8 cellular contexts compared by ENCODE assay signal in the genomic region with DNA sequence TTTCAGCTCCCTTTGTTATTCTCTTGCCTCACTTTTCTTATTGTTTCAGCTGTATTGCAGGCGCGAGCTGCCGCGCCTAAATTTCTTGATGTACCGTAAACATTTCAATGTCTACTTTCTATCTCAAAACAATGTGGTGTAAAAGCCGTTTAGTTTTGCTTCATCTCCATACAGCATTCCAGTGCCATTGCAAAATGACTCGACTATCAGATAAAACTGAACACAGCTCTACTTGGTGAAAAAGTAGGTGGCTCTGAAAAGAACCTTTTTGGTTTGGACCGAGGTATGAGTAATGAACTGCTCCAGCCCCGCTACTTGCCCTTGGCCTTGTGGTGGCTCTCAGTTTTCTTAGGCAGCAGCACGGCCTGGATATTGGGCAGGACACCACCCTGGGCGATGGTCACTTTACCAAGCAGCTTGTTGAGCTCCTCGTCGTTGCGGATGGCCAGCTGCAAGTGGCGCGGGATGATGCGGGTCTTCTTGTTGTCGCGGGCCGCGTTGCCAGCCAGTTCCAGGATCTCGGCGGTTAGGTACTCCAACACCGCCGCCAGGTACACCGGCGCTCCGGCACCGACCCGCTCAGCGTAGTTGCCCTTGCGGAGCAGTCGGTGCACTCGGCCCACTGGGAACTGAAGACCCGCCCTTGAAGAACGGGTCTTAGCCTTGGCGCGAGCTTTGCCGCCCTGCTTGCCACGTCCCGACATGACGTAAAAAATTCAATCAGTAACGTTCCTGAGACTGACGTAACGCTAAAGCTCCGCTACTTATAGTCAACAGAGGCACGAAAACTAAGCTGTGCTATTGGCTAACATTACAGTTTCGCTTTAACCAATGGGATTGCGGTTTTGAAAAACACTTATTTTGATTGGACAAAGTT.
DNase-seq lines count a peak whose midpoint lies in the region; ATAC-seq and TF ChIP-seq lines count a peak whose summit lies in the region.

No MANE protein-coding gene starts in this region.

- H3K27ac ChIP-seq in KMS-11 (peak overlapping the region; percentile 100), fibroblast of lung (ENCODE audit: insufficient read depth, low read length) (peak overlapping the region; percentile 99)

- H3K36me3 ChIP-seq in KMS-11 (ENCODE audit: insufficient read depth) = no peaks in the 10 kb centered on the region
- H3K36me3 ChIP-seq in fibroblast of lung (ENCODE audit: control insufficient read depth, insufficient read depth, low read length) = no peaks in the 10 kb centered on the region

- H3K27me3 Mint-ChIP-seq in naive B cell = no peaks in the 10 kb centered on the region

- peaks cover 11 to 22% of the 10 kb centered on the region in 2 donors for H3K36me3 Mint-ChIP-seq in naive B cell

- H4K20me1 ChIP-seq in KMS-11 (ENCODE audit: insufficient read depth) = no peaks in the 10 kb centered on the region
- H4K20me1 ChIP-seq in fibroblast of lung (ENCODE audit: control insufficient read depth, extremely low read depth, insufficient read depth, low read length) = no peaks in the 10 kb centered on the region

- H3K4me3 ChIP-seq in KMS-11 (IDR thresholded peaks at IDR 0.05; ENCODE audit: insufficient read depth, low read depth, low read length) (no peak overlapping the region), fibroblast of lung (replicated peaks in 1 of 4; ENCODE audit: control extremely low read depth in 1 of 4, insufficient read depth in 1 of 4, low read depth in 3 of 4, low read length in 4 of 4) (peak overlapping the region; percentile 69 to 98 (median 77))

- TF ChIP-seq CTCF in KMS-11 (conservative IDR thresholded peaks at IDR 0.05; ENCODE audit: low read depth, low read length) = 0 out of 2 replicates have a peak, but pooled peaks have one; percentile 16
- no peak for TF ChIP-seq CTCF in fibroblast of lung (conservative IDR thresholded peaks at IDR 0.05 in 1 of 2, IDR thresholded peaks at IDR 0.05 in 1 of 2; ENCODE audit: low read depth in 1 of 2, low read length in 2 of 2)

- H2AFZ ChIP-seq in KMS-11 (ENCODE audit: low read depth) = no peak overlapping the region
- no peak overlapping the region for H2AFZ ChIP-seq in fibroblast of lung (ENCODE audit: low read length)

- H3K27ac Mint-ChIP-seq in naive B cell = no peak overlapping the region

- no peaks in the 10 kb centered on the region for H3K9me3 ChIP-seq in fibroblast of lung (ENCODE audit: control insufficient read depth, insufficient read depth, low read depth, low read length)

- peaks cover 0 to 3% (median 0%) of the 10 kb centered on the region in 7 donors for H3K9me3 Mint-ChIP-seq in naive B cell

- H3K4me1 ChIP-seq in KMS-11 (ENCODE audit: low read depth, poor library complexity, severe bottlenecking) = peaks cover 35% of the 10 kb centered on the region
- H3K4me1 ChIP-seq in fibroblast of lung (ENCODE audit: control insufficient read depth, extremely low read depth, insufficient read depth, low read length) = no peaks in the 10 kb centered on the region

- no peak overlapping the region for H3K4me3 Mint-ChIP-seq in naive B cell

- ATAC-seq in GM21786 (IDR thresholded peaks at IDR 0.05; ENCODE audit: unreplicated experiment) = peak; percentile 60
- peak; percentile 77 to 79 for ATAC-seq in naive B cell (ENCODE audit: low read depth in 2 of 2)

- H3K9ac ChIP-seq in KMS-11 (peak overlapping the region; percentile 100), fibroblast of lung (ENCODE audit: insufficient read depth, low read length) (peak overlapping the region; percentile 91)

- H3K4me1 Mint-ChIP-seq in naive B cell = peaks cover 11 to 25% (median 13%) of the 10 kb centered on the region in 3 donors

- DNase-seq in EH (ENCODE audit: low read depth) (peak; percentile 99), fibroblast of lung (ENCODE audit: low read depth in 2 of 2) (peak; percentile 99 to 100), naive B cell (peak; percentile 91), stromal cell of bone marrow (ENCODE audit: low read depth) (peak; percentile 97)
- DNase-seq in activated T-helper 1 cell treated with anti-CD3 and anti-CD28 coated beads, Interleukin-2, amount 50 U/mL, for 16 hours (ENCODE audit: low read depth in 1 of 2, low spot score in 1 of 2) = peak; percentile 40 to 58

- H3K79me2 ChIP-seq in KMS-11 (ENCODE audit: insufficient read depth, low read depth) = peaks cover 65% of the 10 kb centered on the region
- H3K79me2 ChIP-seq in fibroblast of lung (ENCODE audit: control insufficient read depth, insufficient read depth, low read length) = peaks cover 9% of the 10 kb centered on the region

- H3K27me3 ChIP-seq in KMS-11 (ENCODE audit: insufficient read depth, low read depth) (no peaks in the 10 kb centered on the region), fibroblast of lung (ENCODE audit: control insufficient read depth, insufficient read depth, low read length) (no peaks in the 10 kb centered on the region)

- peak overlapping the region; percentile 90 for H3K4me2 ChIP-seq in KMS-11
- peak overlapping the region; percentile 99 for H3K4me2 ChIP-seq in fibroblast of lung (ENCODE audit: extremely low read depth, insufficient read depth, low read length)

TF ChIP-seq in PFSK-1, 5 proteins besides CTCF, POLR2A, EP300 and RAD21:
- TF ChIP-seq POLR2AphosphoS5 (IDR thresholded peaks at IDR 0.05; ENCODE audit: low read depth, low read length) (peak; percentile 56), TAF1 (IDR thresholded peaks at IDR 0.05; ENCODE audit: borderline replicate concordance, insufficient read depth, low read length) (no peak)

Comparison
In these comparisons a context has a peak if more than half of its experiments do, and no peak if none do; other contexts are left out.
1. DNase-seq: peak in every context shown above with its lines; median percentile 100 in fibroblast of lung; 99 in EH; 97 in stromal cell of bone marrow; 91 in naive B cell; 49 in activated T-helper 1 cell treated with anti-CD3 and anti-CD28 coated beads, Interleukin-2, amount 50 U/mL, for 16 hours.